ENCODE assay signal across 10 cellular contexts in genomic region chr7:48110868-48111267, GRCh38.
"Had no signal": no experiment of that assay in that cellular context is flagged by ENCODE, and none has a peak within 500 bp of the region (broad histone marks: within the 10 kb centered on the region; RNA-seq: fewer than 3 reads in every experiment).

No MANE protein-coding gene starts in this region.

- H3K27ac Mint-ChIP-seq: activated CD8-positive, alpha-beta memory T cell treated with anti-CD3 and anti-CD28 coated beads, Interleukin-2, amount 10 ng/mL, durations not matched to agents 7 days and 5 days; activated naive CD4-positive, alpha-beta T cell treated with anti-CD3 and anti-CD28 coated beads, Interleukin-2, amount 50 U/mL, for 24 hours; activated T-cell treated with anti-CD3 and anti-CD28 coated beads, Interleukin-2, amount 50 U/mL, for 24 hours; activated T-helper 1 cell treated with anti-CD3 and anti-CD28 coated beads, Interleukin-12 subunit alpha, Interleukin-12 subunit beta, Interleukin-2, Interleukin-4 antibody, amounts not matched to agents 30 ng/mL and 10 ng/mL and 1 ng/mL, durations not matched to agents 14 hours and 24 hours and 36 hours had no signal

- H3K27me3 ChIP-seq: breast epithelium, MG63 had no signal

- H3K4me3 Mint-ChIP-seq: activated CD8-positive, alpha-beta memory T cell treated with anti-CD3 and anti-CD28 coated beads, Interleukin-2, amount 10 ng/mL, durations not matched to agents 7 days and 5 days; activated CD8-positive, alpha-beta T cell treated with anti-CD3 and anti-CD28 coated beads, Interleukin-2, amount 10 ng/mL, durations not matched to agents 7 days and 5 days; activated naive CD4-positive, alpha-beta T cell treated with anti-CD3 and anti-CD28 coated beads, Interleukin-2, amount 50 U/mL, for 24 hours; activated T-cell treated with anti-CD3 and anti-CD28 coated beads, Interleukin-2, amount 50 U/mL, for 24 hours; activated T-helper 1 cell treated with anti-CD3 and anti-CD28 coated beads, Interleukin-12 subunit alpha, Interleukin-12 subunit beta, Interleukin-2, Interleukin-4 antibody, amounts not matched to agents 30 ng/mL and 10 ng/mL and 1 ng/mL, durations not matched to agents 14 hours and 24 hours and 36 hours had no signal

- H3K27me3 Mint-ChIP-seq: activated CD8-positive, alpha-beta memory T cell treated with anti-CD3 and anti-CD28 coated beads, Interleukin-2, amount 10 ng/mL, durations not matched to agents 7 days and 5 days; activated naive CD4-positive, alpha-beta T cell treated with anti-CD3 and anti-CD28 coated beads, Interleukin-2, amount 50 U/mL, for 24 hours; activated T-cell treated with anti-CD3 and anti-CD28 coated beads, Interleukin-2, amount 50 U/mL, for 24 hours had no signal

- H3K27ac ChIP-seq: breast epithelium, KMS-11, WERI-Rb-1 had no signal

- DNase-seq: NCI-H1417 treated with DMSO at 0.1 percent for 48 hours had no signal

- H3K4me1 ChIP-seq: breast epithelium had no signal

- H3K4me3 ChIP-seq: breast epithelium, MG63 had no signal

- H3K9me3 ChIP-seq: breast epithelium, MG63 had no signal

- H3K36me3 ChIP-seq: MG63 had no signal

- H3K9me3 Mint-ChIP-seq: activated naive CD4-positive, alpha-beta T cell treated with anti-CD3 and anti-CD28 coated beads, Interleukin-2, amount 50 U/mL, for 24 hours; activated T-cell treated with anti-CD3 and anti-CD28 coated beads, Interleukin-2, amount 50 U/mL, for 24 hours; activated T-helper 1 cell treated with anti-CD3 and anti-CD28 coated beads, Interleukin-12 subunit alpha, Interleukin-12 subunit beta, Interleukin-2, Interleukin-4 antibody, amounts not matched to agents 30 ng/mL and 10 ng/mL and 1 ng/mL, durations not matched to agents 14 hours and 24 hours and 36 hours had no signal
